In the genomic region with DNA sequence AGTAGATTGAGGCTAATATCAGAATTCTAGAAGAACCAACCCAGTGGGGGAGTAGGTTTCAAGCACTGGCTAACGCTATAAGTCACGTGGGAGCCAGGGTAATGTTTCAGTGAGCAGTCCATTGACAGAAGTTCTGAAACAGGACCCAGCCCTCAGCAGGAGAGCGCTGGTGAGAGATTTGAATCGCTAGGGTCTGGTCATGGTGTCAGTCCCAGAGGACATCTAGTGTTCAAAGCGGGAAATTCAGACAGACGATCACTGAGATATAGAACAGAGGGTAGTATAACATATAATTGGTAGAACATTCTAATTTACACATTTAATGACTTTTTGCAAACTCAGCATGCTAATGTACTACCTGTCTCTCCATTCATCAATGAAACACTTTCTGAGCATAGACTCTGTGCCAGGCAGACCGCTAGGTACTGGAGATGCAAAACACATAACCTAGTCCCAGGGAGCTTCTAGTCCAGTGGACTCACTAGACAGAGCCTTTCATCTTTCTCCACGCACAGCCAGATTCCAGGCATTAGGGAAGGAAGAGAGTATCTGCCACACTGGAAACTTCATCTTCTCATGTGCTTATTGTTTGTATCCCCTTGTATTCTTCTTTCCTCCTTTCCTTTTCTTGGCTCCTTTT, we compare ENCODE assay signal across 8 cellular contexts. TPM values are rescaled to one million over a fixed set of nuclear protein-coding genes. Genes with fewer than 3 reads are reported as not detected.
A peak's percentile ranks its signal among the peaks of the same experiment; 100 is the strongest.
DNase-seq lines count a peak whose midpoint lies in the region; ATAC-seq and TF ChIP-seq lines count a peak whose summit lies in the region.

No MANE protein-coding gene starts in this region.

- ATAC-seq in GM18870 (IDR thresholded peaks at IDR 0.05; ENCODE audit: unreplicated experiment) (peak; percentile 96), HG03045 (IDR thresholded peaks at IDR 0.05; ENCODE audit: unreplicated experiment) (peak; percentile 66)
- peak; percentile 70 to 81 for ATAC-seq in natural killer cell treated with Interleukin-12 subunit alpha and Interleukin-12 subunit beta and Interleukin-15 and Interleukin-18, amount 100 ng/mL, for 72 hours

- H3K27ac ChIP-seq in C4-2B = no peak overlapping the region

- H3K9me3 Mint-ChIP-seq in natural killer cell treated with Interleukin-12 subunit alpha and Interleukin-12 subunit beta and Interleukin-15 and Interleukin-18, amount 100 ng/mL, for 72 hours = no peaks in the 10 kb centered on the region

- peak; percentile 13 to 45 for DNase-seq in NCI-H524 (lab: John Stamatoyannopoulos, UW)
- DNase-seq in activated CD4-positive, alpha-beta T cell treated with anti-CD3 and anti-CD28 coated beads, Interleukin-2, amount 50 U/mL, for 48 hours = peak; percentile 27 to 28
- DNase-seq in fibroblast of gingiva (ENCODE audit: low read depth) = peak; percentile 41
- no peak for DNase-seq in natural killer cell treated with Interleukin-12 subunit alpha and Interleukin-12 subunit beta and Interleukin-15 and Interleukin-18, amount 100 ng/mL, for 72 hours (ENCODE audit: low spot score)
- no peak for DNase-seq in NCI-H2081 treated with DMSO at 0.1 percent for 48 hours (lab: John Stamatoyannopoulos, UW)

- peak; percentile 81 for TF ChIP-seq CTCF in C4-2B (conservative IDR thresholded peaks at IDR 0.05)

- H3K4me3 Mint-ChIP-seq in natural killer cell treated with Interleukin-12 subunit alpha and Interleukin-12 subunit beta and Interleukin-15 and Interleukin-18, amount 100 ng/mL, for 72 hours = no peak overlapping the region

- H3K4me1 Mint-ChIP-seq in natural killer cell treated with Interleukin-12 subunit alpha and Interleukin-12 subunit beta and Interleukin-15 and Interleukin-18, amount 100 ng/mL, for 72 hours (ENCODE audit: low read depth in 2 of 2) = peaks cover 0 to 3% of the 10 kb centered on the region in 2 donors

- H3K27ac Mint-ChIP-seq in natural killer cell treated with Interleukin-12 subunit alpha and Interleukin-12 subunit beta and Interleukin-15 and Interleukin-18, amount 100 ng/mL, for 72 hours = no peak overlapping the region

- peaks cover 14 to 21% of the 10 kb centered on the region in 2 donors for H3K27me3 Mint-ChIP-seq in natural killer cell treated with Interleukin-12 subunit alpha and Interleukin-12 subunit beta and Interleukin-15 and Interleukin-18, amount 100 ng/mL, for 72 hours

- no peaks in the 10 kb centered on the region for H3K36me3 Mint-ChIP-seq in natural killer cell treated with Interleukin-12 subunit alpha and Interleukin-12 subunit beta and Interleukin-15 and Interleukin-18, amount 100 ng/mL, for 72 hours

RNA-seq across cellular contexts. Expression of a gene that starts 35.4 kb away (rescaled TPM):
- total RNA-seq in natural killer cell treated with Interleukin-12 subunit alpha and Interleukin-12 subunit beta and Interleukin-15 and Interleukin-18, amount 100 ng/mL, for 72 hours = not detected

RNA-seq across cellular contexts. Expression of a gene that starts 53.1 kb away (rescaled TPM):
- total RNA-seq in natural killer cell treated with Interleukin-12 subunit alpha and Interleukin-12 subunit beta and Interleukin-15 and Interleukin-18, amount 100 ng/mL, for 72 hours = not detected

Comparison
In these comparisons a context has a peak if more than half of its experiments do, and no peak if none do; other contexts are left out.
1. DNase-seq: peak in NCI-H524 (2 of 2), activated CD4-positive, alpha-beta T cell treated with anti-CD3 and anti-CD28 coated beads, Interleukin-2, amount 50 U/mL, for 48 hours (2 of 2) and fibroblast of gingiva (single experiment); none in natural killer cell treated with Interleukin-12 subunit alpha and Interleukin-12 subunit beta and Interleukin-15 and Interleukin-18, amount 100 ng/mL, for 72 hours (single experiment) and NCI-H2081 treated with DMSO at 0.1 percent for 48 hours (single experiment).
2. Peak in every context shown above with its lines, with median percentiles within 50 percentile points of each other: ATAC-seq.